ENCODE assay signal across 8 cellular contexts in the genomic region with DNA sequence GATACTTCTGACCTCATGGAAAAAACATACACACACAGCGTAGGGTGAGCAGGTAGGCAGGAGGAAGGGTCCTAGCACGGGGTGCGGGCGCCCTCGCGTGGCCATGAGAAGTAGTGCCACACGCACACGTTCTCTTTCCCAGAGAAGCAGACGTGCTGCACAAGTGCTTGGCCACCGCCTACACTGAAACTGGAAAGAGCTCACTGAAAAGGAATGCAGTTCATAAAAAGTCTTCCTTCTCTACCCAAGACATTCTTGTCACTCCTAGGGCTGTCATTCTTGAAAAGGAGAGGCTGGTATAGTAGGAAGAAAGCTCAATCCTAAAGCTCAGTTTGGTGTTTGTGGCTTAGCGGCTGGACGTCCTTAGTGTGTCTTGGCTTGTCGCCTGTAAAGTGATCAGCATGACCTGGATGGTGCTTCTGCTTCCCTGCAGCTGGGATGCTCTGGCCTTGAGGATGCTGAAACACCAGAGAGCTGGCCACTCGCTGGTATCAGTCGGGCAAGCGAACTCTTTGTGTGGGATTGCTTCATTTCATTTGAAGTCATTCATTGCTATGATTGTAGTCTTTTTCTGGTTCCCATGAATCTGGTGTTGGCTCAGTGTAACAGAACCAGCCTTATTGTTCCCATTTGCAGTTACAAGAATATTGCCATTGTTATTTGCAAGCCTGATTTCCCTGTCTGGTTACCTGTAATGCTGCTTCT.
DNase-seq lines count a peak whose midpoint lies in the region; ATAC-seq and TF ChIP-seq lines count a peak whose summit lies in the region.

No MANE protein-coding gene starts in this region.

- in situ Hi-C loops in Caki2 (cut with HindIII; ENCODE audit: low pct_unique_long_range_greater_than_20kb, low sequenced_read_pairs): no loop called here

- H3K36me3 Mint-ChIP-seq in activated naive CD4-positive, alpha-beta T cell treated with anti-CD3 and anti-CD28 coated beads, Interleukin-2, amount 50 U/mL, for 72 hours: no peaks in the 10 kb centered on the region

- H3K9me3 Mint-ChIP-seq in activated naive CD4-positive, alpha-beta T cell treated with anti-CD3 and anti-CD28 coated beads, Interleukin-2, amount 50 U/mL, for 72 hours: no peaks in the 10 kb centered on the region

- intact Hi-C loops in Right ventricle myocardium inferior (cut with DNase I) (loop anchor here (2.0 to 5.0 kb wide), 4 partner anchors 92 to 609 kb away; no protein-coding TSS in a partner anchor), psoas muscle (cut with DNase I) (loop anchor here (2.0 to 5.0 kb wide), 3 partner anchors 93 to 752 kb away; no protein-coding TSS in a partner anchor)

- no peak overlapping the region for H3K27ac ChIP-seq in psoas muscle

- H3K9me3 ChIP-seq in psoas muscle: no peaks in the 10 kb centered on the region

- no peaks in the 10 kb centered on the region for H3K36me3 ChIP-seq in psoas muscle (ENCODE audit: insufficient read depth in 1 of 2, low read depth in 1 of 2)

- 9 to 14% (median 10%) methylated on average over 16 of the region's 16 CpGs for WGBS in psoas muscle, 3 donors

- H3K4me1 ChIP-seq in psoas muscle: no peaks in the 10 kb centered on the region

- DNase-seq in Caki2 (ENCODE audit: low read depth) (peak; percentile 37), NCI-H460 (ENCODE audit: extremely low read depth, low read depth) (peak; percentile 42), Right ventricle myocardium inferior (ENCODE audit: missing footprints) (peak; percentile 87), psoas muscle (peak; percentile 59 to 80)
- peak in 1 of 2 donors; percentile 68 for DNase-seq in activated naive CD4-positive, alpha-beta T cell treated with anti-CD3 and anti-CD28 coated beads, Interleukin-2, amount 50 U/mL, for 72 hours (ENCODE audit: low spot score in 2 of 2)

- H3K27ac Mint-ChIP-seq in activated naive CD4-positive, alpha-beta T cell treated with anti-CD3 and anti-CD28 coated beads, Interleukin-2, amount 50 U/mL, for 72 hours: no peak overlapping the region

- H3K4me3 ChIP-seq in psoas muscle: no peak overlapping the region

- peak; percentile 90 for TF ChIP-seq CTCF in psoas muscle (IDR thresholded peaks at IDR 0.05)

- no peaks in the 10 kb centered on the region for H3K27me3 ChIP-seq in psoas muscle (ENCODE audit: insufficient read depth in 3 of 3, low read length in 2 of 3)

- ATAC-seq in GM18873 (IDR thresholded peaks at IDR 0.05; ENCODE audit: low FRiP score, unreplicated experiment) (peak; percentile 80), HG03060 (IDR thresholded peaks at IDR 0.05; ENCODE audit: low read depth, unreplicated experiment) (peak; percentile 73), Right ventricle myocardium inferior (peak; percentile 87), psoas muscle (peak; percentile 74 to 90 (median 87)), HG02571 (IDR thresholded peaks at IDR 0.05; ENCODE audit: unreplicated experiment) (no peak)
- peak; percentile 53 to 89 for ATAC-seq in activated naive CD4-positive, alpha-beta T cell treated with anti-CD3 and anti-CD28 coated beads, Interleukin-2, amount 50 U/mL, for 72 hours
